8 cellular contexts compared by ENCODE assay signal in genomic region chr4:183261953-183262775, GRCh38. TPM values are rescaled to one million over a fixed set of nuclear protein-coding genes. Genes with fewer than 3 reads are reported as not detected.
DNase-seq lines count a peak whose midpoint lies in the region; TF ChIP-seq lines count a peak whose summit lies in the region.

No MANE protein-coding gene starts in this region.

- no peak overlapping the region for H3K4me3 Mint-ChIP-seq in activated naive CD8-positive, alpha-beta T cell treated with anti-CD3 and anti-CD28 coated beads for 36 hours

- H3K4me3 ChIP-seq in H7 (ENCODE audit: insufficient read depth, low read depth, low read length) = no peak overlapping the region

- H3K36me3 Mint-ChIP-seq in activated naive CD8-positive, alpha-beta T cell treated with anti-CD3 and anti-CD28 coated beads for 36 hours = no peaks in the 10 kb centered on the region

- POLR2A ChIA-PET in GM10248 (lab: Yijun Ruan, JAX) = no interaction called here

- TF ChIP-seq CTCF in GM10248 (IDR thresholded peaks at IDR 0.05; ENCODE audit: control extremely low read depth, extremely low read depth, low read depth, missing control alignments) = peak; percentile 87

- intact Hi-C loops in head of caudate nucleus (cut with DNase I) (loop anchor here (2.0 to 10.0 kb wide), 3 partner anchors 143 to 323 kb away; no protein-coding TSS in a partner anchor), posterior vena cava (cut with DNase I) (loop anchor here (5.0 kb wide), 1 partner anchor 325 kb away; no protein-coding TSS in a partner anchor)

- peaks cover 5% of the 10 kb centered on the region for H3K4me1 Mint-ChIP-seq in activated naive CD8-positive, alpha-beta T cell treated with anti-CD3 and anti-CD28 coated beads for 36 hours

- H3K27me3 Mint-ChIP-seq in activated naive CD8-positive, alpha-beta T cell treated with anti-CD3 and anti-CD28 coated beads for 36 hours = no peaks in the 10 kb centered on the region

- H3K36me3 ChIP-seq in H7 (replicated peaks; ENCODE audit: control insufficient read depth, insufficient read depth, low read length) = peaks cover 38% of the 10 kb centered on the region

- H3K27ac Mint-ChIP-seq in activated naive CD8-positive, alpha-beta T cell treated with anti-CD3 and anti-CD28 coated beads for 36 hours = peak overlapping the region; percentile 47

- DNase-seq in GM10248 (ENCODE audit: extremely low spot score) (peak; percentile 70), H7 (peak; percentile 63), LoVo (ENCODE audit: low spot score) (peak; percentile 66), SKM-1 (lab: John Stamatoyannopoulos, UW; ENCODE audit: unreplicated experiment) (peak; percentile 41), head of caudate nucleus (peak; percentile 68 to 93 (median 85)), posterior vena cava (ENCODE audit: low spot score) (peak; percentile 92), ureter (ENCODE audit: low spot score) (peak; percentile 80)
- DNase-seq in activated naive CD8-positive, alpha-beta T cell treated with anti-CD3 and anti-CD28 coated beads for 36 hours = peak; percentile 70

- CTCF ChIA-PET in GM10248 (lab: Yijun Ruan, JAX) = interaction anchor here (0.8 to 7.4 kb wide), 53 partner anchors 9 to 1960 kb away, joined by 3 to 196 read pairs (median 4); no protein-coding TSS in a partner anchor

- no peaks in the 10 kb centered on the region for H3K27me3 ChIP-seq in H7 (ENCODE audit: control insufficient read depth, insufficient read depth, low read length)

- no peaks in the 10 kb centered on the region for H3K9me3 Mint-ChIP-seq in activated naive CD8-positive, alpha-beta T cell treated with anti-CD3 and anti-CD28 coated beads for 36 hours

RNA-seq across cellular contexts. Expression of gene CLDN22, which starts 57.9 kb away (rescaled TPM):
- total RNA-seq in H7 (2014; rRNA removed; shearing (Covaris generic)) = not detected in 2 replicates
- total RNA-seq in activated naive CD8-positive, alpha-beta T cell treated with anti-CD3 and anti-CD28 coated beads for 36 hours = not detected
- total RNA-seq in posterior vena cava (not detected), ureter (not detected)

Comparison
In these comparisons a context has a peak if more than half of its experiments do, and no peak if none do; other contexts are left out.
1. DNase-seq: peak in every context shown above with its lines; median percentile 92 in posterior vena cava; 85 in head of caudate nucleus; 80 in ureter; 70 in GM10248; 70 in activated naive CD8-positive, alpha-beta T cell treated with anti-CD3 and anti-CD28 coated beads for 36 hours; 66 in LoVo; 63 in H7; 41 in SKM-1.